In the genomic region with DNA sequence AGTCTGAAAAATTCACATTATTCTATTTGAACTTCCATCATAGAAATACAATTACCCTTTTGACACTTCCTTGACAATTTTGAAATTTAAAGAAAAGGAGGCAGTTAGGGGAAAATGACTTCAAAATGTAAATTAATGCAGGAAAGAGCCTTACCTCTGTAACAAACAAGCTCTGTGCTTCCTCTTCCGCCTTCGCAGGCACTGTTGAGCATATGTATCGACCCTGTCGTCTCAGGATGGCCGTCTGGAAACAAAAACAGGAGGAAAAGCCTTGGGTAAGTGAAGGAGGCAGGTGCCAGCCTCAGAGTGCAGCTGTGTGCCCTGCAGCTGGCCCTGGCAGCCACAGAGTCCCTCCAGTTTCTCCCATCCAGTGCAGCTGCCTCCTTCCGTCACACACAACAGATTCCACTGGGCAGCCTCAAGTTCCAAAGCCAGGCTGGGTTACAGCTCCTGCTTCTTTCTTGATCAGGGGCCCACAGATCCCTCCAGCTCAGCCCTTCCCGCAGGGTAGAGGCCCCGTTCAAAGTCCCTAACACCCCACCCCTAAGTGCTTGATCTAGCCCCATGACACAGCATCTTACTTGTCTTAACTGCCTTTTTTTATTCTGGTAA, we compare ENCODE assay signal across 10 cellular contexts. TPM values are rescaled to one million over a fixed set of nuclear protein-coding genes. Genes with fewer than 3 reads are reported as not detected.
DNase-seq lines count a peak whose midpoint lies in the region; FAIRE-seq lines count a peak whose summit lies in the region.
"Had no signal": no experiment of that assay in that cellular context is flagged by ENCODE, and none has a peak within 500 bp of the region (broad histone marks: within the 10 kb centered on the region; RNA-seq: fewer than 3 reads in every experiment).

No MANE protein-coding gene starts in this region.

- H3K36me3 ChIP-seq in small intestine (ENCODE audit: control insufficient read depth in 2 of 2, insufficient read depth in 2 of 2, low read length in 2 of 2) = no peaks in the 10 kb centered on the region
- no peaks in the 10 kb centered on the region for H3K36me3 ChIP-seq in MG63

- H3K27me3 ChIP-seq in small intestine (ENCODE audit: control insufficient read depth in 2 of 2, insufficient read depth in 2 of 2, low read length in 2 of 2) (no peaks in the 10 kb centered on the region), MG63 (no peaks in the 10 kb centered on the region)

- DNase-seq in T-helper 2 cell treated with Interferon-gamma antibody and Interleukin-4, amounts not matched to agents 5 μg/mL and 100 μg/mL, for 36 hours (ENCODE audit: low spot score) = no peak
- DNase-seq in T-helper 2 cell (no peak), SHP77 treated with DMSO at 0.1 percent for 48 hours (lab: John Stamatoyannopoulos, UW) (peak; percentile 95), head of caudate nucleus (peak in 39 of 42 donors; percentile 12 to 76 (median 48)), small intestine (peak; percentile 21), MG63 (no peak), UCSD-AML1 (lab: John Stamatoyannopoulos, UW; ENCODE audit: unreplicated experiment) (no peak), DMS153 treated with DMSO at 0.1 percent for 48 hours (lab: John Stamatoyannopoulos, UW; ENCODE audit: unreplicated experiment) (no peak)
- DNase-seq: NCI-H1436 had no signal

- H3K4me1 Mint-ChIP-seq in T-helper 2 cell treated with Interferon-gamma antibody and Interleukin-4, amounts not matched to agents 5 μg/mL and 100 μg/mL, for 36 hours (ENCODE audit: low read depth) = peaks cover 13% of the 10 kb centered on the region

- H3K27ac Mint-ChIP-seq in T-helper 2 cell treated with Interferon-gamma antibody and Interleukin-4, amounts not matched to agents 5 μg/mL and 100 μg/mL, for 36 hours = peak overlapping the region; percentile 81
- H3K27ac Mint-ChIP-seq: type B pancreatic cell had no signal

- H3K36me3 Mint-ChIP-seq in T-helper 2 cell treated with Interferon-gamma antibody and Interleukin-4, amounts not matched to agents 5 μg/mL and 100 μg/mL, for 36 hours (ENCODE audit: low read depth) = peaks cover 46% of the 10 kb centered on the region

- peak overlapping the region; percentile 70 for H3K4me3 Mint-ChIP-seq in T-helper 2 cell treated with Interferon-gamma antibody and Interleukin-4, amounts not matched to agents 5 μg/mL and 100 μg/mL, for 36 hours
- H3K4me3 Mint-ChIP-seq: type B pancreatic cell had no signal

- no peak overlapping the region for H3K4me3 ChIP-seq in small intestine (ENCODE audit: low read depth in 1 of 2, low read length in 2 of 2)
- no peak overlapping the region for H3K4me3 ChIP-seq in MG63

- no peaks in the 10 kb centered on the region for H3K4me1 ChIP-seq in small intestine (ENCODE audit: control insufficient read depth in 2 of 2, insufficient read depth in 1 of 2, low read depth in 1 of 2, low read length in 1 of 2)

- H3K27me3 Mint-ChIP-seq in T-helper 2 cell treated with Interferon-gamma antibody and Interleukin-4, amounts not matched to agents 5 μg/mL and 100 μg/mL, for 36 hours (ENCODE audit: low read depth) = no peaks in the 10 kb centered on the region
- H3K27me3 Mint-ChIP-seq: type B pancreatic cell had no signal

- WGBS in small intestine, 3 donors = 39 to 54% (median 39%) methylated on average over 8 of the region's 8 CpGs

- H3K27ac ChIP-seq in small intestine (ENCODE audit: low read depth in 1 of 2, low read length in 1 of 2) = peak overlapping the region in 1 of 2 donors; percentile 6

- FAIRE-seq in small intestine (lab: Jason Lieb, UNC) = no peak

- intact Hi-C loops in head of caudate nucleus (cut with DNase I) = no loop called here

- peaks cover 23% of the 10 kb centered on the region for H3K9me3 Mint-ChIP-seq in T-helper 2 cell treated with Interferon-gamma antibody and Interleukin-4, amounts not matched to agents 5 μg/mL and 100 μg/mL, for 36 hours

- peaks cover 2% of the 10 kb centered on the region for H3K9me3 ChIP-seq in small intestine (ENCODE audit: control insufficient read depth, low read depth)
- no peaks in the 10 kb centered on the region for H3K9me3 ChIP-seq in MG63

RNA-seq across cellular contexts. Expression of a gene that starts 47.7 kb away (rescaled TPM):
- 10 to 100 TPM; 18.6 to 50.8 (median 23.3) TPM for polyA plus RNA-seq in small intestine
- total RNA-seq in MG63 (2014; rRNA removed; shearing (Covaris generic); ENCODE audit: low replicate concordance) = 1.7 and 2.1 TPM in 2 replicates

Comparison
In these comparisons a context has a peak if more than half of its experiments do, and no peak if none do; other contexts are left out.
1. DNase-seq: peak in SHP77 treated with DMSO at 0.1 percent for 48 hours (single experiment), head of caudate nucleus (39 of 42) and small intestine (single experiment); none in T-helper 2 cell treated with Interferon-gamma antibody and Interleukin-4, amounts not matched to agents 5 μg/mL and 100 μg/mL, for 36 hours (single experiment), T-helper 2 cell (0 of 5), MG63 (single experiment), UCSD-AML1 (single experiment) and DMS153 treated with DMSO at 0.1 percent for 48 hours (single experiment).